In the genomic region with DNA sequence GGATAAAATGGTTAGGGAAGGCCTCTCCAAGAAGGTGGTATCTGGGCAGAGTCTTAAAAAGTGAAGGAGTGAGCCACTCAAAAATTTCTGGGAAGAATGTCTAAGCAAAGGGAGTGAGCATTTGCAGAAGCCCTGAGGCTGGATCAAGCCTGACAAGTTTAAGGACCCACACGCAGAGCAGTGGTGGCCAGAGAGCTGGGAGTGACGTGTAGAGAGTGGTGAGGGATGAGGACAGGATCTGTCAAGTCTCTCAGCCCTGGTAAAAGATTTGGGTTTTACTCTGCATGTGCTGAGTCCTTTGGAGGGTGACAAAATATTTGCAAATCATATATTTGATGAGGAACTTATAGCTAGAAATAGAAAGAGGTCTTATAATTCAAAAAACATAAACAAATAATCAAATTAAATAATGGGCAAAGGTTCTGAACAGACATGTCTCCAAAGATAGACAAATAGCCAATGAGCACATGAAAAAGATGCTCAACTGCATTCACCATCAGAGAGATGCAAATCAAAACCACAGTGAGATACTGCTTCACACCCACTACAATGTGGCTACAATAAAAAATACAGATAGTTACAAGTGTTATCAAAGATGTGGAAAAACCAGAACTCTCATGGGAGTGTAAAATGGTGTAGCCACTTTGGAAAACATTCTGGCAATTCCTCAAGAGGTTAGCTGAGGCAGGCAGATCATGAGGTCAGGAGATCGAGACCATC, we compare ENCODE assay signal across 18 cellular contexts.
DNase-seq lines count a peak whose midpoint lies in the region; ATAC-seq and TF ChIP-seq lines count a peak whose summit lies in the region.
"Had no signal": no experiment of that assay in that cellular context is flagged by ENCODE, and none has a peak within 500 bp of the region (broad histone marks: within the 10 kb centered on the region; RNA-seq: fewer than 3 reads in every experiment).

No MANE protein-coding gene starts in this region.

- H3K27me3 ChIP-seq in cardiac muscle cell, result no peaks in the 10 kb centered on the region
- H3K27me3 ChIP-seq in heart right ventricle, result no peaks in the 10 kb centered on the region
- no peaks in the 10 kb centered on the region for H3K27me3 ChIP-seq in naive thymus-derived CD4-positive, alpha-beta T cell (ENCODE audit: control insufficient read depth in 2 of 2, insufficient read depth in 2 of 2, low read length in 2 of 2)
- no peaks in the 10 kb centered on the region for H3K27me3 ChIP-seq in tibial artery
- no peaks in the 10 kb centered on the region for H3K27me3 ChIP-seq in CD4-positive, alpha-beta T cell (ENCODE audit: control insufficient read depth, insufficient read depth, low read length)
- H3K27me3 ChIP-seq: SJCRH30 had no signal

- H3K27ac Mint-ChIP-seq in activated B cell treated with CpG ODN at 0.5 μM for 24 hours, result peak overlapping the region; percentile 60
- peak overlapping the region in 5 of 9 donors; percentile 0 to 95 (median 7) for H3K27ac Mint-ChIP-seq in naive thymus-derived CD4-positive, alpha-beta T cell
- H3K27ac Mint-ChIP-seq in CD4-positive, alpha-beta T cell, result no peak overlapping the region

- no peak for TF ChIP-seq CTCF in cardiac muscle cell (IDR thresholded peaks at IDR 0.05; ENCODE audit: low read depth, low read length)
- TF ChIP-seq CTCF in heart right ventricle (IDR thresholded peaks at IDR 0.05), result no peak
- no peak for TF ChIP-seq CTCF in activated B cell treated with CpG ODN at 0.5 μM for 24 hours (IDR thresholded peaks at IDR 0.05)
- TF ChIP-seq CTCF in tibial artery (IDR thresholded peaks at IDR 0.05), result no peak
- no peak for TF ChIP-seq CTCF in CD4-positive, alpha-beta T cell (IDR thresholded peaks at IDR 0.05)

- H3K27ac ChIP-seq in cardiac muscle cell (peak overlapping the region; percentile 74), heart right ventricle (peak overlapping the region in 5 of 10 donors; percentile 3 to 48 (median 15)), tibial artery (peak overlapping the region; percentile 43 to 49)
- H3K27ac ChIP-seq in naive thymus-derived CD4-positive, alpha-beta T cell (ENCODE audit: low read depth, low read length), result no peak overlapping the region
- H3K27ac ChIP-seq in CD4-positive, alpha-beta T cell (ENCODE audit: low read depth, low read length), result no peak overlapping the region
- H3K27ac ChIP-seq: A549; BLaER1 treated with 17β-estradiol and CSF1 and Interleukin-3, amounts not matched to agents 10 nM and 100 nM; GM23248; SJCRH30 had no signal

- no peaks in the 10 kb centered on the region for H3K9me3 ChIP-seq in cardiac muscle cell (ENCODE audit: low read depth)
- peaks cover 0 to 13% (median 0%) of the 10 kb centered on the region in 11 donors for H3K9me3 ChIP-seq in heart right ventricle
- no peaks in the 10 kb centered on the region for H3K9me3 ChIP-seq in naive thymus-derived CD4-positive, alpha-beta T cell (ENCODE audit: control insufficient read depth in 2 of 3, low read length in 3 of 3)
- no peaks in the 10 kb centered on the region for H3K9me3 ChIP-seq in tibial artery
- H3K9me3 ChIP-seq in CD4-positive, alpha-beta T cell (ENCODE audit: control insufficient read depth, low read length), result peaks cover 5% of the 10 kb centered on the region
- H3K9me3 ChIP-seq: A549, HAP-1, SJCRH30 had no signal

- H3K4me1 Mint-ChIP-seq in activated B cell treated with CpG ODN at 0.5 μM for 24 hours, result peaks cover 59% of the 10 kb centered on the region
- H3K4me1 Mint-ChIP-seq in naive thymus-derived CD4-positive, alpha-beta T cell, result peaks cover 25 to 74% (median 49%) of the 10 kb centered on the region in 7 donors
- peaks cover 52% of the 10 kb centered on the region for H3K4me1 Mint-ChIP-seq in CD4-positive, alpha-beta T cell (ENCODE audit: low read depth)

- CTCF ChIA-PET in activated B cell treated with CpG ODN at 0.5 μM for 24 hours (lab: Charles Lee), result interaction anchor here (1.1 kb wide), 1 partner anchor 54 kb away, joined by 3 read pairs; no protein-coding TSS in a partner anchor
- CTCF ChIA-PET in naive thymus-derived CD4-positive, alpha-beta T cell (lab: Charles Lee), result interaction anchor here (1.4 to 8.2 kb wide), 3 partner anchors 10 to 152 kb away, joined by 3 to 92 read pairs (median 4); no protein-coding TSS in a partner anchor
- CTCF ChIA-PET in CD4-positive, alpha-beta T cell (lab: Charles Lee), result no interaction called here

- no peak overlapping the region for H3K4me3 Mint-ChIP-seq in activated B cell treated with CpG ODN at 0.5 μM for 24 hours
- H3K4me3 Mint-ChIP-seq in naive thymus-derived CD4-positive, alpha-beta T cell, result no peak overlapping the region
- no peak overlapping the region for H3K4me3 Mint-ChIP-seq in CD4-positive, alpha-beta T cell

- no peaks in the 10 kb centered on the region for H3K27me3 Mint-ChIP-seq in activated B cell treated with CpG ODN at 0.5 μM for 24 hours
- H3K27me3 Mint-ChIP-seq in naive thymus-derived CD4-positive, alpha-beta T cell, result peaks cover 0 to 3% (median 0%) of the 10 kb centered on the region in 5 donors
- H3K27me3 Mint-ChIP-seq in CD4-positive, alpha-beta T cell, result no peaks in the 10 kb centered on the region

- peaks cover 16% of the 10 kb centered on the region for H3K4me1 ChIP-seq in cardiac muscle cell (ENCODE audit: low read depth)
- peaks cover 2 to 42% (median 24%) of the 10 kb centered on the region in 9 donors for H3K4me1 ChIP-seq in heart right ventricle
- H3K4me1 ChIP-seq in naive thymus-derived CD4-positive, alpha-beta T cell (ENCODE audit: control insufficient read depth in 2 of 2, insufficient read depth in 2 of 2, low read length in 2 of 2), result peaks cover 13 to 14% of the 10 kb centered on the region in 2 donors
- peaks cover 0 to 83% (median 36%) of the 10 kb centered on the region in 4 donors for H3K4me1 ChIP-seq in tibial artery
- H3K4me1 ChIP-seq: A549, HAP-1, SJCRH30 had no signal

- intact Hi-C loops in heart right ventricle (cut with DNase I) (loop anchor here in 1 of 10 donors (10.0 kb wide), 2 partner anchors 124 to 154 kb away; no protein-coding TSS in a partner anchor), activated B cell treated with CpG ODN at 0.5 μM for 24 hours (cut with micrococcal nuclease) (loop anchor here (5.0 kb wide), 1 partner anchor 42 kb away; no protein-coding TSS in a partner anchor), tibial artery (cut with DNase I; ENCODE audit: low total_unique reads) (no loop called here)
- intact Hi-C loops in naive thymus-derived CD4-positive, alpha-beta T cell (cut with micrococcal nuclease), result loop anchor here (1.0 to 10.0 kb wide), 2 partner anchors 10 to 314 kb away; a partner anchor contains a TSS
- intact Hi-C loops in CD4-positive, alpha-beta T cell (cut with DNase I, micrococcal nuclease), result loop anchor here in 1 of 2 experiments (5.0 kb wide), 1 partner anchor 37 kb away; no protein-coding TSS in a partner anchor

- peak in 1 of 2 donors; percentile 62 for DNase-seq in cardiac muscle cell (ENCODE audit: low read depth in 1 of 2, low spot score in 1 of 2)
- no peak for DNase-seq in heart right ventricle
- DNase-seq in activated B cell treated with CpG ODN at 0.5 μM for 24 hours, result no peak
- DNase-seq in naive thymus-derived CD4-positive, alpha-beta T cell, result no peak
- no peak for DNase-seq in tibial artery
- DNase-seq in DMS 273 (lab: John Stamatoyannopoulos, UW; ENCODE audit: unreplicated experiment), result no peak
- no peak for DNase-seq in CD4-positive, alpha-beta T cell
- DNase-seq: DND-41, GM23248, NCI-H1105 treated with DMSO at 0.1 percent for 48 hours, NCI-H1694, NCI-H2081 treated with DMSO at 0.1 percent for 48 hours, SJCRH30 had no signal

- peaks cover 2% of the 10 kb centered on the region for H3K36me3 Mint-ChIP-seq in activated B cell treated with CpG ODN at 0.5 μM for 24 hours (ENCODE audit: low read depth)
- H3K36me3 Mint-ChIP-seq in naive thymus-derived CD4-positive, alpha-beta T cell, result peaks cover 8 to 48% (median 11%) of the 10 kb centered on the region in 5 donors
- H3K36me3 Mint-ChIP-seq in CD4-positive, alpha-beta T cell (ENCODE audit: low read depth), result no peaks in the 10 kb centered on the region

- POLR2A ChIA-PET in activated B cell treated with CpG ODN at 0.5 μM for 24 hours (lab: Charles Lee), result interaction anchor here (0.9 to 1.1 kb wide), 3 partner anchors 9 to 65 kb away, joined by 3 to 7 read pairs (median 3); no protein-coding TSS in a partner anchor
- POLR2A ChIA-PET in naive thymus-derived CD4-positive, alpha-beta T cell (lab: Charles Lee), result interaction anchor here (0.7 to 20.6 kb wide), 2 partner anchors 21 to 132 kb away, joined by 3 to 363 read pairs; no protein-coding TSS in a partner anchor
- POLR2A ChIA-PET in CD4-positive, alpha-beta T cell (lab: Charles Lee), result interaction anchor here (1.1 kb wide), 1 partner anchor 22 kb away, joined by 3 read pairs; no protein-coding TSS in a partner anchor

- H3K4me3 ChIP-seq in cardiac muscle cell, result no peak overlapping the region
- H3K4me3 ChIP-seq in heart right ventricle, result no peak overlapping the region
- H3K4me3 ChIP-seq in naive thymus-derived CD4-positive, alpha-beta T cell (ENCODE audit: low read length), result no peak overlapping the region
- H3K4me3 ChIP-seq in tibial artery, result no peak overlapping the region
- H3K4me3 ChIP-seq: A549; BLaER1 treated with 17β-estradiol and CSF1 and Interleukin-3, amounts not matched to agents 10 nM and 100 nM; GM23248; HAP-1; SJCRH30 had no signal

- ATAC-seq in heart right ventricle (no peak), activated B cell treated with CpG ODN at 0.5 μM for 24 hours (ENCODE audit: low read depth) (no peak), HG02610 (IDR thresholded peaks at IDR 0.05; ENCODE audit: unreplicated experiment) (no peak)
- no peak for ATAC-seq in naive thymus-derived CD4-positive, alpha-beta T cell
- no peak for ATAC-seq in CD4-positive, alpha-beta T cell (ENCODE audit: poor library complexity)
- ATAC-seq: A549, Panc1 had no signal

- H3K9me3 Mint-ChIP-seq in activated B cell treated with CpG ODN at 0.5 μM for 24 hours, result peaks cover 3% of the 10 kb centered on the region
- peaks cover 0 to 29% (median 7%) of the 10 kb centered on the region in 11 donors for H3K9me3 Mint-ChIP-seq in naive thymus-derived CD4-positive, alpha-beta T cell
- H3K9me3 Mint-ChIP-seq in CD4-positive, alpha-beta T cell, result peaks cover 7% of the 10 kb centered on the region

- H3K36me3 ChIP-seq in cardiac muscle cell, result no peaks in the 10 kb centered on the region
- H3K36me3 ChIP-seq in heart right ventricle, result peaks cover 0 to 54% (median 13%) of the 10 kb centered on the region in 9 donors
- H3K36me3 ChIP-seq in naive thymus-derived CD4-positive, alpha-beta T cell (ENCODE audit: control insufficient read depth in 2 of 3, insufficient read depth in 3 of 3, low read length in 3 of 3), result no peaks in the 10 kb centered on the region
- peaks cover 84 to 95% (median 88%) of the 10 kb centered on the region in 3 donors for H3K36me3 ChIP-seq in tibial artery
- H3K36me3 ChIP-seq: BLaER1 treated with 17β-estradiol and CSF1 and Interleukin-3, amounts not matched to agents 10 nM and 100 nM; HAP-1; SJCRH30 had no signal

- WGBS in heart right ventricle, 2 donors, result 51 to 71% methylated on average over 3 of the region's 3 CpGs

Comparison
In these comparisons a context has a peak if more than half of its experiments do, and no peak if none do; other contexts are left out.
1. H3K27ac ChIP-seq: peak in cardiac muscle cell (single experiment) and tibial artery (2 of 2); none in naive thymus-derived CD4-positive, alpha-beta T cell (single experiment) and CD4-positive, alpha-beta T cell (single experiment).